In the genomic region with DNA sequence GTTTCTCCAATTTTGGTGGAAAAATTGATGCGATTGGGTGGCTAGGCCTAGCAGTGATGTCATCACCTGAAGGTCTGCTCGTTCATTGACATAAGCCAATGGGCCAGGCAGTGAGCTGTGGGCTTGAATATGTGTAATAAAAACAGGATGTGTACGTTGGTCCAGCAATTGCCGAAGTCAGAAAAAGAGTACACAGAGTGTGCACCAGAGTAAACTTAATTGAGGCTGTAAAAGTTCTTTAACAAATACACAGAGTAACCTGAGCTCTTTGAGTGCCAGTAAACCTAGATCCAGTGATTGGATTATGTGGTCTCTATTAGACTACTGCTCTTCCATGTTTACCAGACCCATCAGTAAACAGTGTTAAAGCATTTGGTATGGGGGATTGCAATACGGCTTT, we compare ENCODE assay signal across 21 cellular contexts. TPM values are rescaled to one million over a fixed set of nuclear protein-coding genes. Genes with fewer than 3 reads are reported as not detected.
DNase-seq lines count a peak whose midpoint lies in the region; ATAC-seq, FAIRE-seq and TF ChIP-seq lines count a peak whose summit lies in the region.
"Had no signal": no experiment of that assay in that cellular context is flagged by ENCODE, and none has a peak within 500 bp of the region (broad histone marks: within the 10 kb centered on the region; RNA-seq: fewer than 3 reads in every experiment).

No MANE protein-coding gene starts in this region.

- H3K36me3 ChIP-seq in mesenchymal stem cell (ENCODE audit: control insufficient read depth in 1 of 2, insufficient read depth in 2 of 2, low read depth in 1 of 2, low read length in 2 of 2) (no peaks in the 10 kb centered on the region), small intestine (ENCODE audit: control insufficient read depth in 2 of 2, insufficient read depth in 2 of 2, low read length in 2 of 2) (no peaks in the 10 kb centered on the region), trophoblast cell (ENCODE audit: control insufficient read depth in 1 of 2, insufficient read depth in 2 of 2, low read length in 2 of 2) (no peaks in the 10 kb centered on the region)

- H3K27ac ChIP-seq in mesenchymal stem cell (ENCODE audit: low read length, poor library complexity, severe bottlenecking) (no peak overlapping the region), small intestine (ENCODE audit: low read depth in 1 of 2, low read length in 1 of 2) (no peak overlapping the region), trophoblast cell (ENCODE audit: low read depth, low read length) (no peak overlapping the region)
- H3K27ac ChIP-seq: foreskin keratinocyte had no signal

- H3K4ac ChIP-seq in mesenchymal stem cell (ENCODE audit: low read depth in 1 of 2, low read length in 2 of 2): no peak overlapping the region
- no peak overlapping the region for H3K4ac ChIP-seq in trophoblast cell (ENCODE audit: low read depth, low read length)

- H3K23ac ChIP-seq in mesenchymal stem cell (ENCODE audit: low read length in 2 of 2) (no peak overlapping the region), trophoblast cell (ENCODE audit: low read length) (no peak overlapping the region)

- no peaks in the 10 kb centered on the region for H3K9me3 ChIP-seq in mesenchymal stem cell (ENCODE audit: control insufficient read depth, low read length)
- no peaks in the 10 kb centered on the region for H3K9me3 ChIP-seq in small intestine (ENCODE audit: control insufficient read depth, low read depth)
- no peaks in the 10 kb centered on the region for H3K9me3 ChIP-seq in trophoblast cell (ENCODE audit: insufficient read depth, low read depth, low read length)

- H4K8ac ChIP-seq in mesenchymal stem cell (ENCODE audit: low read length): no peak overlapping the region
- no peak overlapping the region for H4K8ac ChIP-seq in trophoblast cell (ENCODE audit: low read depth, low read length)

- H3K27me3 ChIP-seq in mesenchymal stem cell (ENCODE audit: control insufficient read depth in 1 of 2, insufficient read depth in 1 of 2, low read length in 2 of 2) (no peaks in the 10 kb centered on the region), small intestine (ENCODE audit: control insufficient read depth in 2 of 2, insufficient read depth in 2 of 2, low read length in 2 of 2) (no peaks in the 10 kb centered on the region), trophoblast cell (ENCODE audit: insufficient read depth, low read length) (no peaks in the 10 kb centered on the region)
- H3K27me3 ChIP-seq: foreskin keratinocyte had no signal

- H3K4me1 ChIP-seq in mesenchymal stem cell (ENCODE audit: control insufficient read depth, insufficient read depth, low read depth, low read length): peaks cover 10% of the 10 kb centered on the region
- H3K4me1 ChIP-seq in small intestine (ENCODE audit: control insufficient read depth in 2 of 2, insufficient read depth in 1 of 2, low read depth in 1 of 2, low read length in 1 of 2): peaks cover 3 to 6% of the 10 kb centered on the region in 2 donors
- peaks cover 0 to 8% of the 10 kb centered on the region in 2 experiments for H3K4me1 ChIP-seq in trophoblast cell (ENCODE audit: control insufficient read depth in 1 of 2, insufficient read depth in 2 of 2, low read length in 2 of 2)
- H3K4me1 ChIP-seq: foreskin keratinocyte had no signal

- peaks cover 61% of the 10 kb centered on the region for H3K4me1 Mint-ChIP-seq in WTC11

- no peak overlapping the region for H3K4me3 Mint-ChIP-seq in WTC11
- H3K4me3 Mint-ChIP-seq: activated naive CD4-positive, alpha-beta T cell treated with anti-CD3 and anti-CD28 coated beads, Interleukin-2, amount 10 ng/mL, durations not matched to agents 7 days and 5 days had no signal

- no peak overlapping the region for H2AFZ ChIP-seq in mesenchymal stem cell (ENCODE audit: low read depth, low read length)
- no peak overlapping the region for H2AFZ ChIP-seq in trophoblast cell (ENCODE audit: insufficient read depth, low read length, poor library complexity)

- DNase-seq in DMS153 treated with DMSO at 0.1 percent for 48 hours (lab: John Stamatoyannopoulos, UW; ENCODE audit: unreplicated experiment) (peak; percentile 39), NCI-H2029 (lab: John Stamatoyannopoulos, UW) (peak; percentile 71), WTC11 (ENCODE audit: low spot score) (no peak), mesenchymal stem cell (peak; percentile 20), small intestine (no peak), midbrain (lab: John Stamatoyannopoulos, UW) (no peak), trophoblast cell (no peak)
- DNase-seq: activated naive CD4-positive, alpha-beta T cell treated with anti-CD3 and anti-CD28 coated beads, Interleukin-2, amount 10 ng/mL, durations not matched to agents 7 days and 5 days; activated T-cell treated with anti-CD3 and anti-CD28 coated beads for 4 hours; GF-D8; NCI-H1694 treated with DMSO at 0.1 percent for 48 hours; NCI-H524; stimulated activated CD4-positive, alpha-beta T cell treated with anti-CD3 and anti-CD28 coated beads, Interleukin-4, amount 100 ng/mL, for 4 hours; stimulated activated CD8-positive, alpha-beta memory T cell treated with anti-CD3 and anti-CD28 coated beads, Interleukin-4, amount 100 ng/mL, for 48 hours had no signal

- H3K4me3 ChIP-seq in mesenchymal stem cell (ENCODE audit: insufficient read depth in 1 of 2, low read depth in 1 of 2, low read length in 2 of 2) (no peak overlapping the region), small intestine (ENCODE audit: low read depth in 1 of 2, low read length in 2 of 2) (no peak overlapping the region), trophoblast cell (ENCODE audit: low read depth, low read length) (no peak overlapping the region)

- H3K36me3 Mint-ChIP-seq in WTC11: no peaks in the 10 kb centered on the region
- H3K36me3 Mint-ChIP-seq: activated naive CD4-positive, alpha-beta T cell treated with anti-CD3 and anti-CD28 coated beads, Interleukin-2, amount 10 ng/mL, durations not matched to agents 7 days and 5 days had no signal

- no peak overlapping the region for H2BK5ac ChIP-seq in mesenchymal stem cell (ENCODE audit: low read depth, low read length, poor library complexity, severe bottlenecking)
- no peak overlapping the region for H2BK5ac ChIP-seq in trophoblast cell (ENCODE audit: low read depth, low read length, poor library complexity)

- H3K27me3 Mint-ChIP-seq in WTC11 (ENCODE audit: low read depth): no peaks in the 10 kb centered on the region; the same call in 1 of the 2 replicates

- H4K12ac ChIP-seq in trophoblast cell (ENCODE audit: low read depth, low read length): no peak overlapping the region

- H3K18ac ChIP-seq in mesenchymal stem cell (ENCODE audit: low read depth in 1 of 2, low read length in 2 of 2): no peak overlapping the region
- H3K18ac ChIP-seq in trophoblast cell (ENCODE audit: low read length): no peak overlapping the region

- H2BK12ac ChIP-seq in mesenchymal stem cell (ENCODE audit: low read length in 2 of 2) (no peak overlapping the region), trophoblast cell (ENCODE audit: low read length) (no peak overlapping the region)

- H3K14ac ChIP-seq in mesenchymal stem cell (ENCODE audit: low read length in 2 of 2) (no peak overlapping the region), trophoblast cell (ENCODE audit: low read length) (no peak overlapping the region)

- POLR2A ChIA-PET in WTC11 (lab: Charles Lee): no interaction called here

- no peak overlapping the region for H2BK120ac ChIP-seq in mesenchymal stem cell (ENCODE audit: low read depth, low read length)
- H2BK120ac ChIP-seq in trophoblast cell (ENCODE audit: insufficient read depth, low read length, poor library complexity): no peak overlapping the region

- TF ChIP-seq CTCF in WTC11 (IDR thresholded peaks at IDR 0.05): no peak

- no peak overlapping the region for H3K27ac Mint-ChIP-seq in WTC11
- H3K27ac Mint-ChIP-seq: activated naive CD4-positive, alpha-beta T cell treated with anti-CD3 and anti-CD28 coated beads, Interleukin-2, amount 10 ng/mL, durations not matched to agents 7 days and 5 days had no signal

- no peak overlapping the region for H3K4me2 ChIP-seq in mesenchymal stem cell (ENCODE audit: low read length, poor library complexity, severe bottlenecking)
- H3K4me2 ChIP-seq in trophoblast cell (ENCODE audit: low read length): no peak overlapping the region

- ATAC-seq in WTC11 (no peak), HG03280 (IDR thresholded peaks at IDR 0.05; ENCODE audit: unreplicated experiment) (no peak)
- ATAC-seq: foreskin keratinocyte, HCT116, SK-N-SH treated with all-trans-retinoic acid at 6 μM for 48 hours had no signal

- H3K9ac ChIP-seq in mesenchymal stem cell (ENCODE audit: low read length): no peak overlapping the region
- no peak overlapping the region for H3K9ac ChIP-seq in trophoblast cell (ENCODE audit: low read length)

- H4K91ac ChIP-seq in mesenchymal stem cell (ENCODE audit: low read length): no peak overlapping the region
- no peak overlapping the region for H4K91ac ChIP-seq in trophoblast cell (ENCODE audit: low read depth, low read length)

- no peak for FAIRE-seq in small intestine (lab: Jason Lieb, UNC)
- FAIRE-seq: colon, endometrium had no signal

- H3K9me3 Mint-ChIP-seq in WTC11: no peaks in the 10 kb centered on the region
- H3K9me3 Mint-ChIP-seq: activated naive CD4-positive, alpha-beta T cell treated with anti-CD3 and anti-CD28 coated beads, Interleukin-2, amount 10 ng/mL, durations not matched to agents 7 days and 5 days had no signal

- CTCF ChIA-PET in WTC11 (lab: Charles Lee): interaction anchor here (1.9 to 5.2 kb wide), 9 partner anchors 20 to 260 kb away, joined by 6 to 113 read pairs (median 27); no protein-coding TSS in a partner anchor

- H3K79me2 ChIP-seq in trophoblast cell (ENCODE audit: control insufficient read depth, insufficient read depth, low read length, poor library complexity): no peaks in the 10 kb centered on the region

- H3K79me1 ChIP-seq in mesenchymal stem cell (replicated peaks; ENCODE audit: low read length, poor library complexity, severe bottlenecking) (no peaks in the 10 kb centered on the region), trophoblast cell (ENCODE audit: low read length) (no peaks in the 10 kb centered on the region)

- WGBS in mesenchymal stem cell: 16% methylated on average over 5 of the region's 5 CpGs
- 51 to 59% (median 53%) methylated on average over 5 of the region's 5 CpGs for WGBS in small intestine, 3 donors
- no CpG with 5 or more reads among the region's 5 CpGs for WGBS in trophoblast cell (ENCODE audit: extremely low coverage, insufficient coverage, insufficient read length)

- no peak overlapping the region for H2BK15ac ChIP-seq in mesenchymal stem cell (ENCODE audit: low read depth, poor library complexity, severe bottlenecking)

- H2AK5ac ChIP-seq in mesenchymal stem cell (ENCODE audit: low read length, severe bottlenecking) (no peak overlapping the region), trophoblast cell (ENCODE audit: low read length) (no peak overlapping the region)

TF ChIP-seq in WTC11, 78 proteins besides CTCF, POLR2A, EP300 and RAD21 (continues in another document):
- no peak for TF ChIP-seq TCF7 (CRISPR knock-in tag; IDR thresholded peaks at IDR 0.05; ENCODE audit: low read depth)

RNA-seq across cellular contexts. Expression of a gene that starts 13.0 kb away (rescaled TPM):
- total RNA-seq in WTC11 (2021): 5.4 to 9.4 TPM (median 7.3 TPM) in 3 replicates
- polyA plus RNA-seq in mesenchymal stem cell (2013, experiment 1 of 2): not detected
- 0.04 TPM for polyA plus RNA-seq in mesenchymal stem cell (2013, experiment 2 of 2)
- under 1 TPM in 2 of 3 donors, not detected in 1; 0.67 to 0.76 TPM for polyA plus RNA-seq in small intestine
- polyA plus RNA-seq in trophoblast cell (2013): 0.18 and 0.21 TPM in 2 replicates
- total RNA-seq: osteoblast had no signal

Comparison
In these comparisons a context has a peak if more than half of its experiments do, and no peak if none do; other contexts are left out.
1. DNase-seq: peak in DMS153 treated with DMSO at 0.1 percent for 48 hours (single experiment), NCI-H2029 (single experiment) and mesenchymal stem cell (single experiment); none in WTC11 (single experiment), small intestine (single experiment), midbrain (single experiment) and trophoblast cell (0 of 2).